ENCODE assay signal across 22 cellular contexts in the genomic region with DNA sequence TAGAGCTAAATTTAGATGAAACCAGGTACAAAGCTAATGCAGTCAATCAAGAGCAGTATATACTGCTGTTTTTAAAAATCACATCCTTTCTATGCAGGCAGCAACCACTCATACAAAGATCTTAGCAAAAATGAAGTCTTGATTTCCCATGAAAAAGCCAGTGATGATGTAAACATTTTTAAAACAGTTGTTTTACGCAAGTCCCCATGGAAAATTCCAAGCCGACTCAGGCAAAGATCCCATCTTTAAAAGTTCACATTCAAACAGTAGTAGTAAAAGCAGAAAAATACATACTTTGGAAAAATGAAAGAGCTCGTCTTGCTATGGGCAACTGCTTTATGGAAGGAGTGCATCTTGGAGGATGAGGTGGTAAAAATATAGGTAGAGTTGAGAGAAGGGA.
DNase-seq lines count a peak whose midpoint lies in the region; ATAC-seq, FAIRE-seq and TF ChIP-seq lines count a peak whose summit lies in the region.
"Had no signal": no experiment of that assay in that cellular context is flagged by ENCODE, and none has a peak within 500 bp of the region (broad histone marks: within the 10 kb centered on the region; RNA-seq: fewer than 3 reads in every experiment).

No MANE protein-coding gene starts in this region.

- intact Hi-C loops in heart right ventricle (cut with DNase I), result loop anchor here in 4 of 10 donors (5.0 to 10.0 kb wide), 3 partner anchors 185 to 472 kb away; no protein-coding TSS in a partner anchor
- intact Hi-C loops in left cardiac atrium (cut with DNase I), result loop anchor here (10.0 kb wide), 2 partner anchors 312 to 482 kb away; no protein-coding TSS in a partner anchor
- intact Hi-C loops in gastrocnemius medialis (cut with DNase I; ENCODE audit: low total_unique reads), result loop anchor here (5.0 kb wide), 1 partner anchor 55 kb away; no protein-coding TSS in a partner anchor
- intact Hi-C loops in uterus (cut with DNase I; ENCODE audit: low total_unique reads), result no loop called here

- TF ChIP-seq CTCF in heart right ventricle (IDR thresholded peaks at IDR 0.05), result no peak
- no peak for TF ChIP-seq CTCF in gastroesophageal sphincter (IDR thresholded peaks at IDR 0.05)
- no peak for TF ChIP-seq CTCF in gastrocnemius medialis (IDR thresholded peaks at IDR 0.05 in 4 of 5, conservative IDR thresholded peaks at IDR 0.05 in 1 of 5)
- TF ChIP-seq CTCF in uterus (IDR thresholded peaks at IDR 0.05), result no peak

- no peak overlapping the region for H3K4me3 ChIP-seq in heart right ventricle
- H3K4me3 ChIP-seq in gastroesophageal sphincter, result no peak overlapping the region
- no peak overlapping the region for H3K4me3 ChIP-seq in gastrocnemius medialis
- no peak overlapping the region for H3K4me3 ChIP-seq in uterus

- H3K36me3 ChIP-seq in heart right ventricle (peaks cover 0 to 6% (median 0%) of the 10 kb centered on the region in 9 donors), gastroesophageal sphincter (no peaks in the 10 kb centered on the region), gastrocnemius medialis (no peaks in the 10 kb centered on the region), uterus (no peaks in the 10 kb centered on the region)
- H3K36me3 ChIP-seq: BE2C had no signal

- no peak for TF ChIP-seq EP300 in gastroesophageal sphincter (IDR thresholded peaks at IDR 0.05)

- FAIRE-seq in GM19239 (lab: Jason Lieb, UNC), result no peak
- FAIRE-seq: G401.6, HTR-8/SVneo had no signal

- no peak for TF ChIP-seq POLR2A in gastroesophageal sphincter (IDR thresholded peaks at IDR 0.05)
- no peak for TF ChIP-seq POLR2A in gastrocnemius medialis (IDR thresholded peaks at IDR 0.05)
- no peak for TF ChIP-seq POLR2A in uterus (IDR thresholded peaks at IDR 0.05)
- TF ChIP-seq POLR2A in GM18505 (IDR thresholded peaks at IDR 0.05; ENCODE audit: borderline replicate concordance, extremely low read depth, insufficient read depth, insufficient read length), result no peak

- H3K27me3 ChIP-seq in heart right ventricle (no peaks in the 10 kb centered on the region), gastroesophageal sphincter (no peaks in the 10 kb centered on the region), gastrocnemius medialis (no peaks in the 10 kb centered on the region), uterus (no peaks in the 10 kb centered on the region)
- H3K27me3 ChIP-seq: BE2C had no signal

- in situ Hi-C loops in gastrocnemius medialis (cut with MboI; ENCODE audit: low sequenced_read_pairs in 4 of 4), result loop anchor here (5.0 to 25.0 kb wide), 5 partner anchors 170 to 470 kb away; no protein-coding TSS in a partner anchor

- H3K9me3 ChIP-seq in heart right ventricle, result no peaks in the 10 kb centered on the region
- H3K9me3 ChIP-seq in gastroesophageal sphincter, result no peaks in the 10 kb centered on the region
- H3K9me3 ChIP-seq in gastrocnemius medialis, result no peaks in the 10 kb centered on the region
- no peaks in the 10 kb centered on the region for H3K9me3 ChIP-seq in uterus
- H3K9me3 ChIP-seq: BE2C had no signal

- no peak for DNase-seq in heart right ventricle
- no peak for DNase-seq in left cardiac atrium
- DNase-seq in gastrocnemius medialis, result no peak
- DNase-seq in uterus, result no peak
- DNase-seq in GM19239 (ENCODE audit: insufficient read length, low spot score), result no peak
- no peak for DNase-seq in T-helper 9 cell
- DNase-seq: BE2C; Caco-2; CD4-positive, CD25-positive, alpha-beta regulatory T cell; GOT3; IMR-90; NCI-H1436 treated with DMSO at 0.1 percent for 48 hours; NCI-H2029; NCI-H345; NCI-H526; PC-3; RPMI8226 had no signal

- 71 to 75% methylated on average over 3 of the region's 3 CpGs for WGBS in heart right ventricle, 2 donors
- 21 to 64% methylated on average over 3 of the region's 3 CpGs for WGBS in gastroesophageal sphincter (ENCODE audit: low coverage in 1 of 2), 2 donors

- H3K27ac ChIP-seq in heart right ventricle, result peak overlapping the region in 8 of 10 donors; percentile 10 to 59 (median 38)
- H3K27ac ChIP-seq in gastroesophageal sphincter, result peak overlapping the region in 3 of 4 donors; percentile 19 to 52 (median 48)
- H3K27ac ChIP-seq in gastrocnemius medialis, result peak overlapping the region in 3 of 4 donors; percentile 20 to 52 (median 44)
- peak overlapping the region; percentile 18 to 40 for H3K27ac ChIP-seq in uterus

- ATAC-seq in heart right ventricle, result peak in 1 of 8 donors; percentile 18
- no peak for ATAC-seq in left cardiac atrium
- ATAC-seq in gastroesophageal sphincter, result peak; percentile 5
- no peak for ATAC-seq in gastrocnemius medialis
- ATAC-seq in GM18505 (IDR thresholded peaks at IDR 0.05; ENCODE audit: unreplicated experiment), result no peak
- ATAC-seq: HCT116, PC-3 had no signal

- peaks cover 2 to 66% (median 44%) of the 10 kb centered on the region in 9 donors for H3K4me1 ChIP-seq in heart right ventricle
- peaks cover 11 to 68% (median 28%) of the 10 kb centered on the region in 3 donors for H3K4me1 ChIP-seq in gastroesophageal sphincter
- peaks cover 36 to 57% of the 10 kb centered on the region in 2 donors for H3K4me1 ChIP-seq in gastrocnemius medialis
- H3K4me1 ChIP-seq in uterus, result peaks cover 0 to 3% of the 10 kb centered on the region in 2 donors
- H3K4me1 ChIP-seq: BE2C, Caco-2 had no signal
